Comparison of ENCODE assay signal across 28 cellular contexts in genomic region chr6:80226156-80226555, GRCh38.
"Had no signal": no experiment of that assay in that cellular context is flagged by ENCODE, and none has a peak within 500 bp of the region (broad histone marks: within the 10 kb centered on the region; RNA-seq: fewer than 3 reads in every experiment).

No MANE protein-coding gene starts in this region.

- H3K36me3 ChIP-seq: left lung, ovary, right atrium auricular region, stomach, thyroid gland, transverse colon, upper lobe of left lung, vagina had no signal

- H3K4me3 Mint-ChIP-seq: immature natural killer cell; mesothelial cell of epicardium; naive B cell; natural killer cell; stimulated activated naive B cell treated with anti-CD40 and anti-IgM and Interleukin-4, amounts not matched to agents 10 μg/mL and 1 μg/mL and 100 μg/mL, for 72 hours had no signal

- H3K4me1 ChIP-seq: left lung, right atrium auricular region, stomach, testis, thyroid gland, transverse colon, upper lobe of left lung, vagina had no signal

- DNase-seq: hypothalamus; immature natural killer cell; kidney; left colon; left lung; mesendoderm; naive B cell; natural killer cell; ovary; stimulated activated CD4-positive, alpha-beta T cell treated with anti-CD3 and anti-CD28 coated beads, Interleukin-12 subunit alpha, Interleukin-12 subunit beta, amount 100 ng/mL, for 4 hours; stimulated activated CD4-positive, alpha-beta T cell treated with anti-CD3 and anti-CD28 coated beads, Interleukin-15, amount 100 ng/mL, for 24 hours; stimulated activated CD4-positive, alpha-beta T cell treated with anti-CD3 and anti-CD28 coated beads, Interleukin-2, amount 100 ng/mL, for 24 hours; stimulated activated CD4-positive, alpha-beta T cell treated with anti-CD3 and anti-CD28 coated beads, Interleukin-4, amount 100 ng/mL, for 1 hour; stimulated activated naive B cell treated with anti-CD40 and anti-IgM and Interleukin-4, amounts not matched to agents 10 μg/mL and 1 μg/mL and 100 μg/mL, for 72 hours; stimulated activated naive CD8-positive, alpha-beta T cell treated with anti-CD3 and anti-CD28 coated beads, Interleukin-15, Interleukin-2, amounts not matched to agents 100 U/mL and 50 U/mL, for 24 hours; stomach; testis; thyroid gland; transverse colon; upper lobe of left lung had no signal

- H3K27ac ChIP-seq: left lung, ovary, right atrium auricular region, stomach, testis, thyroid gland, transverse colon, upper lobe of left lung, vagina had no signal

- H3K27me3 Mint-ChIP-seq: naive B cell; progenitor cell of endocrine pancreas; stimulated activated naive B cell treated with anti-CD40 and anti-IgM and Interleukin-4, amounts not matched to agents 10 μg/mL and 1 μg/mL and 100 μg/mL, for 72 hours had no signal

- H3K27ac Mint-ChIP-seq: immature natural killer cell; mesothelial cell of epicardium; natural killer cell; progenitor cell of endocrine pancreas; stimulated activated naive B cell treated with anti-CD40 and anti-IgM and Interleukin-4, amounts not matched to agents 10 μg/mL and 1 μg/mL and 100 μg/mL, for 72 hours had no signal

- H3K4me3 ChIP-seq: left lung, lung, ovary, right atrium auricular region, skin epidermis, stomach, testis, thyroid gland, transverse colon, upper lobe of left lung, vagina had no signal

- FAIRE-seq: islet of Langerhans, kidney had no signal

- H3K4me1 Mint-ChIP-seq: immature natural killer cell; mesothelial cell of epicardium; naive B cell; natural killer cell; stimulated activated naive B cell treated with anti-CD40 and anti-IgM and Interleukin-4, amounts not matched to agents 10 μg/mL and 1 μg/mL and 100 μg/mL, for 72 hours had no signal

- H3K9me3 ChIP-seq: left lung, ovary, right atrium auricular region, stomach, testis, thyroid gland, transverse colon, upper lobe of left lung, vagina had no signal

- H3K27me3 ChIP-seq: left lung, ovary, right atrium auricular region, stomach, testis, thyroid gland, transverse colon, upper lobe of left lung, vagina had no signal

- H3K9me3 Mint-ChIP-seq: natural killer cell had no signal

- ATAC-seq: left colon; left lung; natural killer cell; sciatic nerve; stimulated activated naive B cell treated with anti-CD40 and anti-IgM and Interleukin-4, amounts not matched to agents 10 μg/mL and 1 μg/mL and 100 μg/mL, for 72 hours; stimulated activated naive CD8-positive, alpha-beta T cell treated with anti-CD3 and anti-CD28 coated beads, Interleukin-15, Interleukin-2, amounts not matched to agents 100 U/mL and 50 U/mL, for 24 hours had no signal
